Comparison of ENCODE assay signal across 6 cellular contexts in genomic region chr19:35716735-35716984, GRCh38. TPM values are rescaled to one million over a fixed set of nuclear protein-coding genes. Genes with fewer than 3 reads are reported as not detected.
DNase-seq lines count a peak whose midpoint lies in the region; FAIRE-seq lines count a peak whose summit lies in the region.

No MANE protein-coding gene starts in this region.

- H3K9me3 ChIP-seq in MG63 = no peaks in the 10 kb centered on the region

- H3K36me3 ChIP-seq in MG63 = peaks cover 27% of the 10 kb centered on the region

- peak overlapping the region; percentile 83 for H3K27ac ChIP-seq in substantia nigra (ENCODE audit: low read depth, low read length, poor library complexity, severe bottlenecking)

- peak overlapping the region; percentile 89 for H3K4me3 ChIP-seq in MG63

- no peaks in the 10 kb centered on the region for H3K27me3 ChIP-seq in MG63

- DNase-seq in GM19239 (ENCODE audit: insufficient read length, low spot score) (no peak), MG63 (no peak), germinal center (ENCODE audit: low spot score) (peak; percentile 69), substantia nigra (lab: John Stamatoyannopoulos, UW) (peak in 31 of 49 donors; percentile 38 to 94 (median 76)), NCI-H526 treated with DMSO at 0.1 percent for 48 hours (lab: John Stamatoyannopoulos, UW) (no peak)
- DNase-seq in stimulated activated naive CD4-positive, alpha-beta T cell treated with Interleukin-2 at 50 U/mL for 16 hours (lab: John Stamatoyannopoulos, UW) = no peak

- FAIRE-seq in GM19239 (lab: Jason Lieb, UNC) = peak; percentile 94

RNA-seq across cellular contexts. Expression of gene KMT2B, which starts 1.1 kb away (rescaled TPM):
- 2.3 and 6.0 TPM in 2 replicates for total RNA-seq in MG63 (2014; rRNA removed; shearing (Covaris generic); ENCODE audit: low replicate concordance)

RNA-seq across cellular contexts. Expression of gene ZBTB32, which starts 12.3 kb away (rescaled TPM):
- total RNA-seq in MG63 (2014; rRNA removed; shearing (Covaris generic); ENCODE audit: low replicate concordance) = not detected in 2 replicates

RNA-seq across cellular contexts. Expression of gene IGFLR1, which starts 25.6 kb away (rescaled TPM):
- total RNA-seq in MG63 (2014; rRNA removed; shearing (Covaris generic); ENCODE audit: low replicate concordance) = 0.27 and 2.4 TPM in 2 replicates

RNA-seq across cellular contexts. Expression of gene U2AF1L4, which starts 28.6 kb away (rescaled TPM):
- total RNA-seq in MG63 (2014; rRNA removed; shearing (Covaris generic); ENCODE audit: low replicate concordance) = 16.3 and 19.8 TPM in 2 replicates

RNA-seq across cellular contexts. Expression of gene PSENEN, which starts 28.8 kb away (rescaled TPM):
- total RNA-seq in MG63 (2014; rRNA removed; shearing (Covaris generic); ENCODE audit: low replicate concordance) = 37.6 and 76.2 TPM in 2 replicates

Comparison
In these comparisons a context has a peak if more than half of its experiments do, and no peak if none do; other contexts are left out.
1. DNase-seq: peak in germinal center (single experiment) and substantia nigra (31 of 49); none in GM19239 (single experiment), MG63 (single experiment), stimulated activated naive CD4-positive, alpha-beta T cell treated with Interleukin-2 at 50 U/mL for 16 hours (single experiment) and NCI-H526 treated with DMSO at 0.1 percent for 48 hours (single experiment).